Comparison of ENCODE assay signal across 20 cellular contexts in genomic region chr17:77664097-77664729, GRCh38.
"Had no signal": no experiment of that assay in that cellular context is flagged by ENCODE, and none has a peak within 500 bp of the region (broad histone marks: within the 10 kb centered on the region; RNA-seq: fewer than 3 reads in every experiment).

No MANE protein-coding gene starts in this region.

- ATAC-seq: activated CD4-positive, alpha-beta T cell treated with anti-CD3 and anti-CD28 coated beads for 36 hours; activated T-helper 17 cell treated with anti-CD3 and anti-CD28 coated beads, Interleukin-2, amount 50 U/mL, for 72 hours; left lobe of liver had no signal

- H3K27ac Mint-ChIP-seq: activated B cell treated with CpG ODN at 0.5 μM for 24 hours; activated CD4-positive, alpha-beta T cell treated with anti-CD3 and anti-CD28 coated beads for 36 hours; activated naive CD4-positive, alpha-beta T cell treated with anti-CD3 and anti-CD28 coated beads for 36 hours; activated T-cell treated with anti-CD3 and anti-CD28 coated beads, Interleukin-2, amount 50 U/mL, for 24 hours; activated T-helper 17 cell treated with anti-CD3 and anti-CD28 coated beads, Interleukin-2, amount 50 U/mL, for 72 hours; brain; progenitor cell of endocrine pancreas; stimulated activated naive CD8-positive, alpha-beta T cell treated with anti-CD3 and anti-CD28 coated beads, Interleukin-15, Interleukin-2, amounts not matched to agents 100 ng/mL and 50 ng/mL, for 24 hours had no signal

- H3K27me3 Mint-ChIP-seq: activated B cell treated with CpG ODN at 0.5 μM for 24 hours; activated CD4-positive, alpha-beta T cell treated with anti-CD3 and anti-CD28 coated beads for 36 hours; activated T-cell treated with anti-CD3 and anti-CD28 coated beads, Interleukin-2, amount 50 U/mL, for 24 hours; activated T-helper 17 cell treated with anti-CD3 and anti-CD28 coated beads, Interleukin-2, amount 50 U/mL, for 72 hours; stimulated activated naive CD8-positive, alpha-beta T cell treated with anti-CD3 and anti-CD28 coated beads, Interleukin-15, Interleukin-2, amounts not matched to agents 100 ng/mL and 50 ng/mL, for 24 hours had no signal

- DNase-seq: activated B cell treated with CpG ODN at 0.5 μM for 24 hours; activated CD8-positive, alpha-beta memory T cell treated with anti-CD3 and anti-CD28 coated beads, Interleukin-2, amount 50 U/mL, for 4 hours; activated T-cell treated with anti-CD3 and anti-CD28 coated beads, Interleukin-2, amount 50 U/mL, for 24 hours; aorta; caudate nucleus; colonic mucosa; glutamatergic neuron; immature natural killer cell; naive B cell; retina; stimulated activated CD4-positive, alpha-beta T cell treated with anti-CD3 and anti-CD28 coated beads, Interleukin-4, amount 100 ng/mL, for 24 hours; substantia nigra; thyroid gland had no signal

- H3K4me3 Mint-ChIP-seq: activated B cell treated with CpG ODN at 0.5 μM for 24 hours; activated CD4-positive, alpha-beta T cell treated with anti-CD3 and anti-CD28 coated beads for 36 hours; activated naive CD4-positive, alpha-beta T cell treated with anti-CD3 and anti-CD28 coated beads for 36 hours; activated T-cell treated with anti-CD3 and anti-CD28 coated beads, Interleukin-2, amount 50 U/mL, for 24 hours; activated T-helper 17 cell treated with anti-CD3 and anti-CD28 coated beads, Interleukin-2, amount 50 U/mL, for 72 hours; brain; immature natural killer cell; naive B cell; stimulated activated naive CD8-positive, alpha-beta T cell treated with anti-CD3 and anti-CD28 coated beads, Interleukin-15, Interleukin-2, amounts not matched to agents 100 ng/mL and 50 ng/mL, for 24 hours had no signal
